1 cellular context compared by ENCODE assay signal in genomic region chr6:53294095-53294494, GRCh38.
TF ChIP-seq lines count a peak whose summit lies in the region.

No MANE protein-coding gene starts in this region.

TF ChIP-seq in GM23338, 12 proteins besides CTCF, POLR2A, EP300 and RAD21 (continued from another document):
- no peak for TF ChIP-seq ETS1 (IDR thresholded peaks at IDR 0.05)
